ENCODE assay signal across 1 cellular context in the genomic region with DNA sequence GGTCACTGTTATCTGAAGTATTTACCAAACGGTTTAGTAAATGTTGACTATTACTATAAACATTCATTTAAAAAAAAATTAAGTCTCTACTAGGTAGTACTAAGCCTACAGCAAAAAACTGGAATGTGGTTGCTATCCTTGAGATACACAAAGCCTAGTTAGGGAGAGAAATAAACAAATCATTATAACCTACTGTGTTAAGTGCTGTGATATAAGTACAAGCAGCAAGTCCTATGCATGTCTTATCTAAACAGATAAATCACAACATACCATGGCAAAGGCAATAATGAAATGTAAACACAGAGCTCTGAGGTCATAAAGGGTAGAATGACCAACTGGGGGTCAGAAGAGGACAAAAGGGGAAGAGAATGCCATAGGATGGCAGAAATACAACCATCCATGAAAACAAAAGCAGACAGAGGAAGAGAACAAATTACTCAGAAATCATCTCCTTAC.
TF ChIP-seq lines count a peak whose summit lies in the region.

No MANE protein-coding gene starts in this region.

TF ChIP-seq in IMR-90, 13 proteins besides CTCF, POLR2A, EP300 and RAD21 (continued from another document):
- TF ChIP-seq CEBPB (IDR thresholded peaks at IDR 0.05; ENCODE audit: low read depth, low read length) (no peak), MAZ (IDR thresholded peaks at IDR 0.05; ENCODE audit: borderline replicate concordance, low read depth, low read length) (no peak), FOS (IDR thresholded peaks at IDR 0.05; ENCODE audit: low read depth, low read length) (no peak), MXI1 (IDR thresholded peaks at IDR 0.05; ENCODE audit: borderline replicate concordance, low read depth, low read length) (no peak)
TF ChIP-seq in IMR-90: peak in this region for 0.
